ENCODE assay signal across 22 cellular contexts in genomic region chr10:127524229-127524628, GRCh38. TPM values are rescaled to one million over a fixed set of nuclear protein-coding genes. Genes with fewer than 3 reads are reported as not detected.
DNase-seq lines count a peak whose midpoint lies in the region; ATAC-seq and TF ChIP-seq lines count a peak whose summit lies in the region.
"Had no signal": no experiment of that assay in that cellular context is flagged by ENCODE, and none has a peak within 500 bp of the region (broad histone marks: within the 10 kb centered on the region; RNA-seq: fewer than 3 reads in every experiment).

No MANE protein-coding gene starts in this region.

- dilution Hi-C loops in mammary epithelial cell (cut with HindIII; ENCODE audit: low sequenced_read_pairs) = no loop called here

- CTCF ChIA-PET in mammary epithelial cell (lab: Charles Lee; ENCODE audit: low non-redundant PET) = no interaction called here
- CTCF ChIA-PET in MCF 10A (lab: Yijun Ruan, JAX) = no interaction called here
- CTCF ChIA-PET in PC-3 (lab: Charles Lee) = no interaction called here
- CTCF ChIA-PET in OCI-LY7 (lab: Charles Lee; ENCODE audit: unreplicated experiment) = no interaction called here

- in situ Hi-C loops in mammary epithelial cell (cut with MboI; ENCODE audit: low sequenced_read_pairs in 2 of 2) = no loop called here

- peaks cover 13% of the 10 kb centered on the region for H3K27me3 Mint-ChIP-seq in MCF 10A (ENCODE audit: insufficient read depth, unreplicated experiment)
- H3K27me3 Mint-ChIP-seq: activated T-helper 17 cell treated with anti-CD3 and anti-CD28 coated beads, Interleukin-2, amount 50 U/mL, for 72 hours had no signal

- no peak overlapping the region for H3K27ac ChIP-seq in mammary epithelial cell (ENCODE audit: insufficient read depth, low read depth, low read length)
- H3K27ac ChIP-seq in PC-3 (ENCODE audit: low read length) = no peak overlapping the region
- H3K27ac ChIP-seq in OCI-LY7 (ENCODE audit: low read depth, low read length, poor library complexity, severe bottlenecking) = no peak overlapping the region
- H3K27ac ChIP-seq: transverse colon had no signal

- no peaks in the 10 kb centered on the region for H3K4me1 Mint-ChIP-seq in MCF 10A (ENCODE audit: insufficient read depth, unreplicated experiment)
- H3K4me1 Mint-ChIP-seq: activated T-helper 17 cell treated with anti-CD3 and anti-CD28 coated beads, Interleukin-2, amount 50 U/mL, for 72 hours had no signal

- no peak for ATAC-seq in PC-3
- ATAC-seq: activated T-helper 17 cell treated with anti-CD3 and anti-CD28 coated beads, Interleukin-2, amount 50 U/mL, for 72 hours; natural killer cell treated with Interleukin-12 subunit alpha and Interleukin-12 subunit beta and Interleukin-15 and Interleukin-18, amount 100 ng/mL, for 72 hours had no signal

- no peaks in the 10 kb centered on the region for H3F3A ChIP-seq in PC-3 (ENCODE audit: low read length, unreplicated experiment)

- H3K4me1 ChIP-seq in mammary epithelial cell (ENCODE audit: insufficient read depth, low read length) = peaks cover 6% of the 10 kb centered on the region
- no peaks in the 10 kb centered on the region for H3K4me1 ChIP-seq in PC-3 (ENCODE audit: insufficient read depth, low read length)
- no peaks in the 10 kb centered on the region for H3K4me1 ChIP-seq in OCI-LY7 (ENCODE audit: insufficient read depth, low read length, poor library complexity, severe bottlenecking)
- H3K4me1 ChIP-seq: transverse colon had no signal

- no peaks in the 10 kb centered on the region for H3K27me3 ChIP-seq in mammary epithelial cell (ENCODE audit: insufficient read depth, low read length)
- H3K27me3 ChIP-seq in PC-3 (ENCODE audit: low read length) = peaks cover 17% of the 10 kb centered on the region
- H3K27me3 ChIP-seq: transverse colon had no signal

- no peak overlapping the region for H3K4me3 Mint-ChIP-seq in MCF 10A (ENCODE audit: unreplicated experiment)
- H3K4me3 Mint-ChIP-seq: activated T-helper 17 cell treated with anti-CD3 and anti-CD28 coated beads, Interleukin-2, amount 50 U/mL, for 72 hours; CD4-positive, alpha-beta T cell; natural killer cell treated with Interleukin-12 subunit alpha and Interleukin-12 subunit beta and Interleukin-15 and Interleukin-18, amount 100 ng/mL, for 72 hours had no signal

- H3K9me3 Mint-ChIP-seq in MCF 10A (ENCODE audit: unreplicated experiment) = peaks cover 8% of the 10 kb centered on the region
- H3K9me3 Mint-ChIP-seq: natural killer cell treated with Interleukin-12 subunit alpha and Interleukin-12 subunit beta and Interleukin-15 and Interleukin-18, amount 100 ng/mL, for 72 hours had no signal

- H3K36me3 ChIP-seq in mammary epithelial cell (ENCODE audit: insufficient read depth, low read length) (no peaks in the 10 kb centered on the region), PC-3 (ENCODE audit: low read depth, low read length) (no peaks in the 10 kb centered on the region), OCI-LY7 (ENCODE audit: insufficient read depth, low read length) (no peaks in the 10 kb centered on the region)
- H3K36me3 ChIP-seq: transverse colon had no signal

- H3K9ac ChIP-seq in mammary epithelial cell (ENCODE audit: insufficient read depth, low read length) (no peak overlapping the region), PC-3 (ENCODE audit: low read length) (no peak overlapping the region)

- DNase-seq in mammary epithelial cell (no peak), MCF 10A (ENCODE audit: unreplicated experiment) (no peak), PC-3 (no peak), epithelial cell of proximal tubule (ENCODE audit: low read depth) (no peak), retinal pigment epithelial cell (ENCODE audit: low read depth) (no peak), NCI-H1105 (lab: John Stamatoyannopoulos, UW) (no peak), OCI-LY7 (ENCODE audit: low spot score) (no peak)
- no peak for DNase-seq in stimulated activated CD4-positive, alpha-beta T cell treated with anti-CD3 and anti-CD28 coated beads, Interleukin-4, amount 100 ng/mL, for 4 hours
- DNase-seq: activated CD4-positive, CD25-positive, alpha-beta regulatory T cell treated with anti-CD3 and anti-CD28 coated beads, Interleukin-2, amount 50 U/mL, for 72 hours; CD4-positive, alpha-beta T cell; IMR-90; mesenchymal stem cell; NCI-H187 treated with DMSO at 0.1 percent for 48 hours; NCI-H446; SIG-M5; stimulated activated naive CD4-positive, alpha-beta T cell; transverse colon had no signal

- peak; percentile 7 to 32 for TF ChIP-seq CTCF in mammary epithelial cell (conservative IDR thresholded peaks at IDR 0.05 in 1 of 2, IDR thresholded peaks at IDR 0.05 in 1 of 2; ENCODE audit: extremely low read depth in 1 of 2, insufficient read depth in 1 of 2, low read depth in 1 of 2, low read length in 2 of 2)
- TF ChIP-seq CTCF in MCF 10A (IDR thresholded peaks at IDR 0.05; ENCODE audit: unreplicated experiment) = no peak
- TF ChIP-seq CTCF in PC-3 (conservative IDR thresholded peaks at IDR 0.05; ENCODE audit: low read depth, low read length) = peak; percentile 25; the same call in 1 of the 2 replicates
- TF ChIP-seq CTCF in epithelial cell of proximal tubule (conservative IDR thresholded peaks at IDR 0.05; ENCODE audit: low read depth, low read length) = peak; percentile 29
- peak; percentile 10 for TF ChIP-seq CTCF in retinal pigment epithelial cell (conservative IDR thresholded peaks at IDR 0.05; ENCODE audit: low read depth, low read length)
- TF ChIP-seq CTCF in OCI-LY7 (conservative IDR thresholded peaks at IDR 0.05; ENCODE audit: low read length) = no peak; the same call in 1 of the 2 replicates

- no peaks in the 10 kb centered on the region for H3K79me2 ChIP-seq in mammary epithelial cell (ENCODE audit: insufficient read depth, low read length)
- no peaks in the 10 kb centered on the region for H3K79me2 ChIP-seq in PC-3 (ENCODE audit: low read length)
- no peaks in the 10 kb centered on the region for H3K79me2 ChIP-seq in OCI-LY7 (ENCODE audit: insufficient read depth, low read depth, low read length)

- WGBS in mammary epithelial cell (ENCODE audit: low coverage, missing lambda C conversion rate) = 92% methylated on average over 1 of the region's 1 CpG

- no peak overlapping the region for H3K4me2 ChIP-seq in mammary epithelial cell (ENCODE audit: insufficient read depth, low read depth, low read length)
- H3K4me2 ChIP-seq in PC-3 (ENCODE audit: low read length) = no peak overlapping the region
- H3K4me2 ChIP-seq in OCI-LY7 (ENCODE audit: low read length) = no peak overlapping the region

- no peaks in the 10 kb centered on the region for H3K36me3 Mint-ChIP-seq in MCF 10A (ENCODE audit: insufficient read depth, unreplicated experiment)
- H3K36me3 Mint-ChIP-seq: natural killer cell treated with Interleukin-12 subunit alpha and Interleukin-12 subunit beta and Interleukin-15 and Interleukin-18, amount 100 ng/mL, for 72 hours had no signal

- H3K9me3 ChIP-seq in mammary epithelial cell (replicated peaks; ENCODE audit: insufficient read depth, low read length) (no peaks in the 10 kb centered on the region), PC-3 (ENCODE audit: low read length) (no peaks in the 10 kb centered on the region), OCI-LY7 (ENCODE audit: low read length) (no peaks in the 10 kb centered on the region)
- H3K9me3 ChIP-seq: transverse colon had no signal

- no peak overlapping the region for H3K4me3 ChIP-seq in mammary epithelial cell (replicated peaks in 1 of 3; ENCODE audit: insufficient read depth in 1 of 3, low read depth in 2 of 3, low read length in 3 of 3)
- no peak overlapping the region for H3K4me3 ChIP-seq in PC-3 (ENCODE audit: low read length)
- no peak overlapping the region for H3K4me3 ChIP-seq in epithelial cell of proximal tubule (ENCODE audit: low read depth, low read length)
- H3K4me3 ChIP-seq in retinal pigment epithelial cell (ENCODE audit: low read length) = no peak overlapping the region
- no peak overlapping the region for H3K4me3 ChIP-seq in OCI-LY7 (ENCODE audit: low read depth, low read length, poor library complexity, severe bottlenecking)
- H3K4me3 ChIP-seq: transverse colon had no signal

- H2AFZ ChIP-seq in mammary epithelial cell (ENCODE audit: low read depth, low read length) (no peak overlapping the region), PC-3 (ENCODE audit: low read length) (no peak overlapping the region), OCI-LY7 (ENCODE audit: low read length) (no peak overlapping the region)

- H3K9me2 ChIP-seq in PC-3 (replicated peaks; ENCODE audit: low read length) (no peaks in the 10 kb centered on the region), OCI-LY7 (ENCODE audit: insufficient read depth, low read length) (no peaks in the 10 kb centered on the region)

- BruUV-seq in mammary epithelial cell (replicated peaks; lab: Mats Ljungman, UMichigan) (no TSS peak), MCF 10A (replicated peaks; lab: Mats Ljungman, UMichigan) (no TSS peak), PC-3 (replicated peaks; lab: Mats Ljungman, UMichigan) (no TSS peak), OCI-LY7 (replicated peaks; lab: Mats Ljungman, UMichigan) (no TSS peak)

- intact Hi-C loops in mammary epithelial cell (cut with micrococcal nuclease) = no loop called here
- intact Hi-C loops in MCF 10A (cut with micrococcal nuclease) = no loop called here
- intact Hi-C loops in PC-3 (cut with micrococcal nuclease) = no loop called here
- intact Hi-C loops in OCI-LY7 (cut with micrococcal nuclease; ENCODE audit: unreplicated experiment) = no loop called here

- no peak overlapping the region for H3K27ac Mint-ChIP-seq in MCF 10A (ENCODE audit: low read depth, unreplicated experiment)
- H3K27ac Mint-ChIP-seq: activated T-helper 17 cell treated with anti-CD3 and anti-CD28 coated beads, Interleukin-2, amount 50 U/mL, for 72 hours; CD4-positive, alpha-beta T cell; natural killer cell treated with Interleukin-12 subunit alpha and Interleukin-12 subunit beta and Interleukin-15 and Interleukin-18, amount 100 ng/mL, for 72 hours had no signal

- POLR2A ChIA-PET in MCF 10A (lab: Yijun Ruan, JAX) (no interaction called here), PC-3 (lab: Charles Lee; ENCODE audit: unreplicated experiment) (no interaction called here), OCI-LY7 (lab: Charles Lee) (no interaction called here)

- H4K20me1 ChIP-seq in mammary epithelial cell (ENCODE audit: insufficient read depth, low read length) (no peaks in the 10 kb centered on the region), PC-3 (ENCODE audit: low read length) (no peaks in the 10 kb centered on the region), OCI-LY7 (ENCODE audit: insufficient read depth, low read length) (no peaks in the 10 kb centered on the region)

RNA-seq across cellular contexts. Expression of gene NPS, which starts 24.9 kb away (rescaled TPM):
- not detected for total RNA-seq in mammary epithelial cell
- polyA plus RNA-seq in mammary epithelial cell = not detected
- polyA minus RNA-seq in mammary epithelial cell = not detected
- not detected in 2 replicates for total RNA-seq in MCF 10A (2022)
- total RNA-seq in PC-3 (2014; rRNA removed) = not detected in 2 replicates
- not detected in 2 replicates for total RNA-seq in epithelial cell of proximal tubule
- not detected in 2 replicates for total RNA-seq in OCI-LY7 (2014; rRNA removed; shearing (Covaris generic))
- not detected in 2 replicates for total RNA-seq in OCI-LY7 (2022)
- total RNA-seq: activated T-helper 17 cell treated with anti-CD3 and anti-CD28 coated beads, Interleukin-2, amount 50 U/mL, for 72 hours; CD4-positive, alpha-beta T cell; Daoy; IMR-90; natural killer cell treated with Interleukin-12 subunit alpha and Interleukin-12 subunit beta and Interleukin-15 and Interleukin-18, amount 100 ng/mL, for 72 hours; renal cortical epithelial cell; T-helper 2 cell treated with Interferon-gamma antibody and Interleukin-4, amounts not matched to agents 100 ng/mL and 5 ng/mL, for 36 hours; transverse colon had no signal
- polyA plus RNA-seq: IMR-90 had no signal

Comparison
In these comparisons a context has a peak if more than half of its experiments do, and no peak if none do; other contexts are left out.
1. CTCF ChIP-seq: peak in mammary epithelial cell (2 of 2), PC-3 (single experiment), epithelial cell of proximal tubule (single experiment) and retinal pigment epithelial cell (single experiment); none in MCF 10A (single experiment) and OCI-LY7 (single experiment).